In the genomic region with DNA sequence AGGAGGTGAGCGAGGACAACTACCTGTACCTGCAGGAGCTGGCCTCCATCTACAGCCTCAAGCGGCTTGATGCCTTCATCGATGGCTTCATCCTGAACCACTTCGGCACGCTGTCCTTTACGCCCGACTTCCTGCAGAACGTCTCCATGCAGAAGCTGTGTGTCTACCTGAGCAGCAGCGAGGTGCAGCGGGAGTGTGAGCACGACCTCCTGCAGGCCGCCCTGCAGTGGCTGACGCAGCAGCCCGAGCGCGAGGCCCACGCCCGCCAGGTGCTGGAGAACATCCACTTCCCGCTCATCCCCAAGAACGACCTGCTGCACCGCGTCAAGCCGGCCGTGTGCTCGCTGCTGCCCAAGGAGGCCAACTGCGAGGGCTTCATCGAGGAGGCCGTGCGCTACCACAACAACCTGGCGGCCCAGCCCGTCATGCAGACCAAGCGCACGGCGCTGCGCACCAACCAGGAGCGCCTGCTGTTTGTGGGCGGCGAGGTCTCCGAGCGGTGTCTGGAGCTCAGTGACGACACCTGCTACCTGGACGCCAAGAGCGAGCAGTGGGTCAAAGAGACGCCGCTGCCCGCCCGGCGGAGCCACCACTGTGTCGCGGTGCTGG, we compare ENCODE assay signal across 25 cellular contexts.
"Had no signal": no experiment of that assay in that cellular context is flagged by ENCODE, and none has a peak within 500 bp of the region (broad histone marks: within the 10 kb centered on the region; RNA-seq: fewer than 3 reads in every experiment).

No MANE protein-coding gene starts in this region.

- H3K27ac Mint-ChIP-seq: dendritic cell treated with granulocyte-macrophage colony-stimulating factor and Interleukin-4, amounts not matched to agents 40 ng/mL and 50 ng/mL, for 4 days; endodermal cell had no signal

- H3K9me3 Mint-ChIP-seq: dendritic cell treated with granulocyte-macrophage colony-stimulating factor and Interleukin-4, amounts not matched to agents 40 ng/mL and 50 ng/mL, for 4 days; endodermal cell; neural crest cell had no signal

- H3K27me3 ChIP-seq: breast epithelium, tibial nerve had no signal

- H3K4me2 ChIP-seq: smooth muscle cell had no signal

- H3K27ac ChIP-seq: breast epithelium, parathyroid adenoma, psoas muscle, tibial nerve had no signal

- H3K4me1 Mint-ChIP-seq: endodermal cell, neural crest cell had no signal

- H3K9me3 ChIP-seq: breast epithelium, psoas muscle, tibial nerve had no signal

- DNase-seq: activated CD4-positive, alpha-beta T cell treated with anti-CD3 and anti-CD28 coated beads for 36 hours; activated CD4-positive, alpha-beta T cell treated with anti-CD3 and anti-CD28 coated beads, Interleukin-2, amount 50 U/mL, for 4 hours; activated CD4-positive, CD25-positive, alpha-beta regulatory T cell; activated effector memory CD4-positive, alpha-beta T cell treated with Interleukin-2 at 50 U/mL for 16 hours; activated naive CD4-positive, alpha-beta T cell treated with Interleukin-2 at 50 U/mL for 16 hours; activated T-cell treated with anti-CD3 and anti-CD28 coated beads for 4 hours; central memory CD4-positive, alpha-beta T cell; endodermal cell; foreskin fibroblast; head of caudate nucleus; hippocampal formation; left colon; mammary epithelial cell; occipital lobe; psoas muscle; stimulated activated CD4-positive, alpha-beta T cell treated with anti-CD3 and anti-CD28 coated beads, Interleukin-15, amount 100 ng/mL, for 24 hours; stimulated activated CD4-positive, alpha-beta T cell treated with anti-CD3 and anti-CD28 coated beads, Interleukin-2, amount 100 ng/mL, for 24 hours; stimulated activated naive CD4-positive, alpha-beta T cell treated with Interleukin-2 at 50 U/mL for 16 hours had no signal

- H3K4me1 ChIP-seq: breast epithelium, parathyroid adenoma, psoas muscle had no signal

- H3K4me3 ChIP-seq: breast epithelium, psoas muscle, smooth muscle cell, tibial nerve had no signal

- H3K27me3 Mint-ChIP-seq: activated CD4-positive, alpha-beta T cell treated with anti-CD3 and anti-CD28 coated beads for 36 hours; dendritic cell treated with granulocyte-macrophage colony-stimulating factor and Interleukin-4, amounts not matched to agents 40 ng/mL and 50 ng/mL, for 4 days had no signal

- H3K4me3 Mint-ChIP-seq: activated CD4-positive, alpha-beta T cell treated with anti-CD3 and anti-CD28 coated beads for 36 hours; dendritic cell treated with granulocyte-macrophage colony-stimulating factor and Interleukin-4, amounts not matched to agents 40 ng/mL and 50 ng/mL, for 4 days; endodermal cell; neural crest cell had no signal

- ATAC-seq: activated CD4-positive, alpha-beta T cell treated with anti-CD3 and anti-CD28 coated beads for 36 hours; esophagus mucosa; left colon; psoas muscle had no signal

- H3K36me3 ChIP-seq: breast epithelium had no signal
